In the genomic region with DNA sequence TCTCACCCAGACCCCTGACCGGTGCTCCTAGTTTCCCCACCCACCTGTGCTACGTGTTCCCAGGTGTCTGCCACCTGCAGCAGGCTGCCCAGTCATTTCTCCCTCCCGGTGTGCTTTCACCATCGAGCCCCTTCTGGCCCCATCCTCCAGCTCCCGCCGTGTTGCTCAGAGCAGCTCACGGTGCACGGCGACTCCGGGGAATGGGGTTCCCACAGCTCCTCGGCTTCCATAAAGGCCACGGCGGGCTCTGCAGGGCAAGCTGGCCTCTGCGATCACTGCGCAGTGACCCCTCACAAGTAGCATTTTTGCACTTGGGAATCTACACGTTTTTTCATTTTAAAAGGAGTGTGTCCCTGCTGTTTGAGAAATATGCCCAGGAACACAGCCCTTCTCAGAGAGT, we compare ENCODE assay signal across 12 cellular contexts. TPM values are rescaled to one million over a fixed set of nuclear protein-coding genes. Genes with fewer than 3 reads are reported as not detected.
"Had no signal": no experiment of that assay in that cellular context is flagged by ENCODE, and none has a peak within 500 bp of the region (broad histone marks: within the 10 kb centered on the region; RNA-seq: fewer than 3 reads in every experiment).

No MANE protein-coding gene starts in this region.

RNA-seq across cellular contexts. Expression of gene C1QTNF9, which starts 49.5 kb away (rescaled TPM):
- total RNA-seq: activated B cell treated with CpG ODN at 0.5 μM for 24 hours; activated CD4-positive, alpha-beta memory T cell treated with anti-CD3 and anti-CD28 coated beads for 36 hours; activated CD4-positive, alpha-beta memory T cell treated with anti-CD3 and anti-CD28 coated beads, Interleukin-2, amount 10 ng/mL, durations not matched to agents 7 days and 5 days; activated CD4-positive, alpha-beta T cell treated with anti-CD3 and anti-CD28 coated beads for 36 hours; activated CD4-positive, alpha-beta T cell treated with anti-CD3 and anti-CD28 coated beads, Interleukin-2, amount 10 ng/mL, durations not matched to agents 24 days and 14 days; activated CD8-positive, alpha-beta memory T cell treated with anti-CD3 and anti-CD28 coated beads for 36 hours; activated CD8-positive, alpha-beta memory T cell treated with anti-CD3 and anti-CD28 coated beads, Interleukin-2, amount 10 ng/mL, durations not matched to agents 7 days and 5 days; activated CD8-positive, alpha-beta T cell treated with anti-CD3 and anti-CD28 coated beads for 36 hours; activated CD8-positive, alpha-beta T cell treated with anti-CD3 and anti-CD28 coated beads, Interleukin-2, amount 10 ng/mL, durations not matched to agents 7 days and 5 days; T-helper 1 cell treated with Interleukin-12 subunit alpha and Interleukin-12 subunit beta and Interleukin-4 antibody, amounts not matched to agents 30 ng/mL and 1 ng/mL, for 36 hours; T-helper 17 cell; T-helper 2 cell treated with Interferon-gamma antibody and Interleukin-4, amounts not matched to agents 100 ng/mL and 5 ng/mL, for 36 hours had no signal
